In genomic region chr6:44527961-44528644, GRCh38 we compare ENCODE assay signal across 1 cellular context.
TF ChIP-seq lines count a peak whose summit lies in the region.

No MANE protein-coding gene starts in this region.

TF ChIP-seq in H1, 55 proteins besides CTCF, POLR2A, EP300 and RAD21:
- no peak for TF ChIP-seq HDAC2 (IDR thresholded peaks at IDR 0.05; ENCODE audit: borderline replicate concordance in 1 of 2, low read depth in 2 of 2, low read length in 2 of 2)
- no peak for TF ChIP-seq SP1 (IDR thresholded peaks at IDR 0.05; ENCODE audit: low read depth, low read length)
- TF ChIP-seq E2F6 (IDR thresholded peaks at IDR 0.05) = no peak
- no peak for TF ChIP-seq CTBP2 (IDR thresholded peaks at IDR 0.05; ENCODE audit: borderline replicate concordance, insufficient read depth, insufficient read length, low read length)
